25 cellular contexts compared by ENCODE assay signal in genomic region chr20:1855113-1855512, GRCh38. TPM values are rescaled to one million over a fixed set of nuclear protein-coding genes. Genes with fewer than 3 reads are reported as not detected.
"Had no signal": no experiment of that assay in that cellular context is flagged by ENCODE, and none has a peak within 500 bp of the region (broad histone marks: within the 10 kb centered on the region; RNA-seq: fewer than 3 reads in every experiment).

No MANE protein-coding gene starts in this region.

- H3K27ac Mint-ChIP-seq: activated B cell treated with CpG ODN at 0.5 μM for 24 hours; activated CD4-positive, alpha-beta memory T cell treated with anti-CD3 and anti-CD28 coated beads for 36 hours; activated CD4-positive, alpha-beta T cell treated with anti-CD3 and anti-CD28 coated beads, Interleukin-2, amount 10 ng/mL, durations not matched to agents 24 days and 14 days; activated naive CD4-positive, alpha-beta T cell treated with anti-CD3 and anti-CD28 coated beads, Interleukin-2, amount 50 U/mL, for 72 hours; T-cell had no signal

- H3K4me3 Mint-ChIP-seq: activated B cell treated with CpG ODN at 0.5 μM for 24 hours; activated CD4-positive, alpha-beta memory T cell treated with anti-CD3 and anti-CD28 coated beads for 36 hours; activated CD4-positive, alpha-beta T cell treated with anti-CD3 and anti-CD28 coated beads, Interleukin-2, amount 10 ng/mL, durations not matched to agents 24 days and 14 days; activated T-cell treated with anti-CD3 and anti-CD28 coated beads, Interleukin-2, amount 50 U/mL, for 4 hours; brain; central memory CD8-positive, alpha-beta T cell; T-cell had no signal

- DNase-seq: activated B cell treated with CpG ODN at 0.5 μM for 24 hours; activated CD4-positive, alpha-beta memory T cell treated with anti-CD3 and anti-CD28 coated beads for 36 hours; activated CD4-positive, alpha-beta T cell treated with anti-CD3 and anti-CD28 coated beads for 1 hour; activated CD4-positive, alpha-beta T cell treated with anti-CD3 and anti-CD28 coated beads, Interleukin-2, amount 10 ng/mL, durations not matched to agents 24 days and 14 days; activated CD8-positive, alpha-beta memory T cell treated with anti-CD3 and anti-CD28 coated beads for 24 hours; activated effector memory CD4-positive, alpha-beta T cell treated with anti-CD3 and anti-CD28 coated beads, Interleukin-2, amount 50 U/mL, for 16 hours; activated naive CD4-positive, alpha-beta T cell treated with Interleukin-2 at 50 U/mL for 16 hours; activated T-cell treated with anti-CD3 and anti-CD28 coated beads, Interleukin-2, amount 50 U/mL, for 4 hours; amygdala; Kasumi-1; KBM-7; NCI-H1092 treated with DMSO at 0.1 percent for 48 hours; NCI-H1436 treated with DMSO at 0.1 percent for 48 hours; NCI-H187; NCI-H446; NCI-H524; NCI-H82; SIG-M5; T-cell; T-helper 2 cell; T1000 had no signal

- ATAC-seq: activated naive CD4-positive, alpha-beta T cell treated with anti-CD3 and anti-CD28 coated beads, Interleukin-2, amount 50 U/mL, for 72 hours; activated T-cell treated with anti-CD3 and anti-CD28 coated beads, Interleukin-2, amount 50 U/mL, for 4 hours; T-cell had no signal

- H3K36me3 Mint-ChIP-seq: activated CD4-positive, alpha-beta memory T cell treated with anti-CD3 and anti-CD28 coated beads for 36 hours; activated naive CD4-positive, alpha-beta T cell treated with anti-CD3 and anti-CD28 coated beads, Interleukin-2, amount 50 U/mL, for 72 hours; brain; T-cell had no signal

- H3K4me1 Mint-ChIP-seq: central memory CD8-positive, alpha-beta T cell had no signal

- H3K9me3 Mint-ChIP-seq: activated B cell treated with CpG ODN at 0.5 μM for 24 hours; activated CD4-positive, alpha-beta memory T cell treated with anti-CD3 and anti-CD28 coated beads for 36 hours; activated CD4-positive, alpha-beta T cell treated with anti-CD3 and anti-CD28 coated beads, Interleukin-2, amount 10 ng/mL, durations not matched to agents 24 days and 14 days; activated naive CD4-positive, alpha-beta T cell treated with anti-CD3 and anti-CD28 coated beads, Interleukin-2, amount 50 U/mL, for 72 hours; activated T-cell treated with anti-CD3 and anti-CD28 coated beads, Interleukin-2, amount 50 U/mL, for 4 hours; central memory CD8-positive, alpha-beta T cell had no signal

RNA-seq across cellular contexts. Expression of gene SIRPA, which starts 40.1 kb away (rescaled TPM):
- total RNA-seq: activated CD4-positive, alpha-beta memory T cell treated with anti-CD3 and anti-CD28 coated beads for 36 hours; OCI-LY7 had no signal
